Comparison of ENCODE assay signal across 20 cellular contexts in the genomic region with DNA sequence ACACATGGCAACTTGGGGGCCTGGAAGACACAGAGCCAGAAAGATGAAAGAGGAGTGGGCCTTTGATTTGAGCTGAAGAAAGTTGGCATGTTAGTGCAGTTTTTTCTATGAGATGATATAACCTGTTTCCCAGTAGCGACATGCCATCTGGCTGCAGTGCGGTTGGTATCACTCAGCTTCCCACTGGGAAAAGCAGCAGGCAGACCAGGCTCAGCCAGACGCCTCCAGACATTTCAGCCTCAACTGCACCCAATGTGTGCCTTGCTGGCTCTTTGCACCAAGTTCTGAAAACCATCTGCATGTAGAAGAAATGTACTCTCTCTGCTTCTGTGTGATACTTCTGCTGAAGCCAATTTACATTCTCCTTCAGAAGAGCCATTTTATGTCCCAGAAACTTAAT.
DNase-seq lines count a peak whose midpoint lies in the region; ATAC-seq and TF ChIP-seq lines count a peak whose summit lies in the region.
"Had no signal": no experiment of that assay in that cellular context is flagged by ENCODE, and none has a peak within 500 bp of the region (broad histone marks: within the 10 kb centered on the region; RNA-seq: fewer than 3 reads in every experiment).

No MANE protein-coding gene starts in this region.

- no peak for TF ChIP-seq CTCF in astrocyte of the spinal cord (IDR thresholded peaks at IDR 0.05; ENCODE audit: low read depth, low read length)

- no peak overlapping the region for H3K4me3 ChIP-seq in astrocyte of the spinal cord (ENCODE audit: low read depth, low read length)
- H3K4me3 ChIP-seq: A549; BLaER1 treated with 17β-estradiol and CSF1 and Interleukin-3, amounts not matched to agents 10 nM and 100 nM; HAP-1; Peyer's patch had no signal

- no peaks in the 10 kb centered on the region for H3K36me3 Mint-ChIP-seq in activated T-helper 17 cell treated with anti-CD3 and anti-CD28 coated beads, Interleukin-2, amount 50 U/mL, for 72 hours (ENCODE audit: low read depth)
- H3K36me3 Mint-ChIP-seq: CD8-positive, alpha-beta T cell had no signal

- no peak overlapping the region for H3K27ac Mint-ChIP-seq in activated T-helper 17 cell treated with anti-CD3 and anti-CD28 coated beads, Interleukin-2, amount 50 U/mL, for 72 hours
- H3K27ac Mint-ChIP-seq: CD8-positive, alpha-beta T cell had no signal

- peaks cover 35% of the 10 kb centered on the region for H3K27me3 Mint-ChIP-seq in activated T-helper 17 cell treated with anti-CD3 and anti-CD28 coated beads, Interleukin-2, amount 50 U/mL, for 72 hours

- intact Hi-C loops in posterior cingulate gyrus (cut with DNase I) = no loop called here

- in situ Hi-C loops in astrocyte of the spinal cord (cut with HindIII; ENCODE audit: low sequenced_read_pairs) = no loop called here

- H3K9me3 Mint-ChIP-seq in activated T-helper 17 cell treated with anti-CD3 and anti-CD28 coated beads, Interleukin-2, amount 50 U/mL, for 72 hours = no peaks in the 10 kb centered on the region
- H3K9me3 Mint-ChIP-seq: CD8-positive, alpha-beta T cell had no signal

- no peak overlapping the region for H3K4me3 Mint-ChIP-seq in activated T-helper 17 cell treated with anti-CD3 and anti-CD28 coated beads, Interleukin-2, amount 50 U/mL, for 72 hours
- H3K4me3 Mint-ChIP-seq: CD8-positive, alpha-beta T cell had no signal

- DNase-seq in DMS 273 treated with DMSO at 0.1 percent for 48 hours (lab: John Stamatoyannopoulos, UW) = peak; percentile 93
- DNase-seq in NCI-H446 treated with DMSO at 0.1 percent for 48 hours (lab: John Stamatoyannopoulos, UW) = peak; percentile 99
- peak; percentile 25 for DNase-seq in astrocyte of the spinal cord (ENCODE audit: low read depth, low spot score)
- DNase-seq in posterior cingulate gyrus = peak in 9 of 10 donors; percentile 19 to 94 (median 72)
- no peak for DNase-seq in NCI-H2081 (lab: John Stamatoyannopoulos, UW)
- no peak for DNase-seq in activated T-cell treated with anti-CD3 and anti-CD28 coated beads for 4 hours
- DNase-seq: Calu3; CD8-positive, alpha-beta T cell; DMS79; NCI-H1417 treated with DMSO at 0.1 percent for 48 hours; NCI-H2029 treated with DMSO at 0.1 percent for 48 hours; NCI-H526 treated with DMSO at 0.1 percent for 48 hours; NK-92 treated with Interleukin-12 subunit alpha and Interleukin-12 subunit beta, amount 100 ng/mL, for 24 hours; Peyer's patch; SW 1271 had no signal

- H3K4me1 Mint-ChIP-seq in activated T-helper 17 cell treated with anti-CD3 and anti-CD28 coated beads, Interleukin-2, amount 50 U/mL, for 72 hours = no peaks in the 10 kb centered on the region

- no peak for ATAC-seq in GM19452 (IDR thresholded peaks at IDR 0.05; ENCODE audit: unreplicated experiment)
- no peak for ATAC-seq in activated T-helper 17 cell treated with anti-CD3 and anti-CD28 coated beads, Interleukin-2, amount 50 U/mL, for 72 hours (replicated peaks)
- ATAC-seq: A549; CD8-positive, alpha-beta T cell had no signal

Comparison
In these comparisons a context has a peak if more than half of its experiments do, and no peak if none do; other contexts are left out.
1. DNase-seq: peak in DMS 273 treated with DMSO at 0.1 percent for 48 hours (single experiment), NCI-H446 treated with DMSO at 0.1 percent for 48 hours (single experiment), astrocyte of the spinal cord (single experiment) and posterior cingulate gyrus (9 of 10); none in NCI-H2081 (0 of 2) and activated T-cell treated with anti-CD3 and anti-CD28 coated beads for 4 hours (single experiment).